8 cellular contexts compared by ENCODE assay signal in the genomic region with DNA sequence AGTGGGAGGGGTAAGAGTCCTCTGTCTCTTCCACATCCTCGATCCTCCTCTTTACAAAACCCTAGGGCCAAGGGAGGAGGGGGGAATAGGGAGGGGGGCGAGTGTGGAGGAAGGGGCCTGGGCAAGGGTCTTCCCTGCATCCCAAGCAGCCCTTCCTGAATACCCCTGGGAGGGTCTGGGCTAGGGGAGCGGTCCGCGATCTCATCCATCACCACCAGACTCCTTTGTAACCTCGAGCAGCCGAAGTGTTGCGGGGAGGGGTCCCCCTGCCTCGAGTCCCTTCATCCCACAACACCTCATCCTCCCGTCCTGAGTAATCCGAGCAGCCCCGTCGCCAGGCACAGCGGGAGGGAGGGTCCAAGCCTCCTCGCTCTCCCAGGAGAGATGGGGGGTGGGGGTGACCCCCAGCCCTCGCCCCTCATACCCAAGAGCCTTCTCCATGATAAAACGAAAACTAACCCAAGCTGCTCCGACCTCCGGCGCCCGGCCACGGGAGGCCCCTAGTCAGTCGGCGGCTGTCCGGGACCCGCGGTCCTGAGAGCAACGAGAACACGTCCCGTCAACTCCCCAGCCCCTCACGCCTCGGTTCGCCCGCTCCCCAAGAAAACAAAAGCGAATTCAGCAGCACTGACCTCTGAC. TPM values are rescaled to one million over a fixed set of nuclear protein-coding genes. Genes with fewer than 3 reads are reported as not detected.
DNase-seq lines count a peak whose midpoint lies in the region; ATAC-seq and TF ChIP-seq lines count a peak whose summit lies in the region.

No MANE protein-coding gene starts in this region.

- DNase-seq in GM12865 (ENCODE audit: low read depth) (no peak), GM23338 (ENCODE audit: low spot score) (no peak), esophagus squamous epithelium (lab: John Stamatoyannopoulos, UW) (no peak), trophoblast cell (no peak), AML-193 (lab: John Stamatoyannopoulos, UW) (no peak), NCI-H446 (lab: John Stamatoyannopoulos, UW) (no peak), islet precursor cell (no peak)

- H3K79me1 ChIP-seq in trophoblast cell (ENCODE audit: low read length) = no peaks in the 10 kb centered on the region

- H3K14ac ChIP-seq in trophoblast cell (ENCODE audit: low read length) = no peak overlapping the region

- 20% methylated on average over 1 of the region's 35 CpGs; no CpG with 5 or more reads in 1 of the 2 donors for WGBS in esophagus squamous epithelium, 2 donors
- WGBS in trophoblast cell (ENCODE audit: extremely low coverage, insufficient coverage, insufficient read length) = no CpG with 5 or more reads among the region's 35 CpGs

- H3K27ac ChIP-seq in GM23338 (ENCODE audit: low read depth) (no peak overlapping the region), OCI-LY3 (ENCODE audit: low read length) (no peak overlapping the region), esophagus squamous epithelium (no peak overlapping the region), trophoblast cell (ENCODE audit: low read depth, low read length) (no peak overlapping the region)

- no peaks in the 10 kb centered on the region; the same call in 2 of the 3 replicates for H3K36me3 Mint-ChIP-seq in GM23338 (ENCODE audit: low read depth)

- no peak for TF ChIP-seq POLR2A in esophagus squamous epithelium (IDR thresholded peaks at IDR 0.05)

- no peak overlapping the region for H4K91ac ChIP-seq in trophoblast cell (ENCODE audit: low read depth, low read length)

- peaks cover 36% of the 10 kb centered on the region for H3K27me3 Mint-ChIP-seq in GM23338 (ENCODE audit: insufficient read depth, low read depth, poor library complexity)

- H3K9me3 Mint-ChIP-seq in GM23338 = no peaks in the 10 kb centered on the region; the same call in 2 of the 3 replicates

- ATAC-seq in GM23338 = peak; percentile 4

- peaks cover 9% of the 10 kb centered on the region; the same call in 1 of the 2 replicates for H3K4me1 ChIP-seq in GM23338 (ENCODE audit: insufficient read depth)
- H3K4me1 ChIP-seq in OCI-LY3 (ENCODE audit: low read length) = peaks cover 11% of the 10 kb centered on the region; the same call in 1 of the 2 replicates
- peaks cover 11 to 29% (median 15%) of the 10 kb centered on the region in 3 donors for H3K4me1 ChIP-seq in esophagus squamous epithelium
- H3K4me1 ChIP-seq in trophoblast cell (ENCODE audit: control insufficient read depth in 1 of 2, insufficient read depth in 2 of 2, low read length in 2 of 2) = peaks cover 9 to 13% of the 10 kb centered on the region in 2 experiments

- no peak overlapping the region for H2BK12ac ChIP-seq in trophoblast cell (ENCODE audit: low read length)

- H3K36me3 ChIP-seq in GM23338 (ENCODE audit: insufficient read depth) (no peaks in the 10 kb centered on the region), OCI-LY3 (replicated peaks; ENCODE audit: low read depth, low read length) (no peaks in the 10 kb centered on the region), esophagus squamous epithelium (no peaks in the 10 kb centered on the region), trophoblast cell (ENCODE audit: control insufficient read depth in 1 of 2, insufficient read depth in 2 of 2, low read length in 2 of 2) (no peaks in the 10 kb centered on the region)

- no peak overlapping the region for H3K4ac ChIP-seq in trophoblast cell (ENCODE audit: low read depth, low read length)

- peak overlapping the region; percentile 63 for H2AFZ ChIP-seq in GM23338
- no peak overlapping the region for H2AFZ ChIP-seq in OCI-LY3 (ENCODE audit: low read depth, low read length)
- H2AFZ ChIP-seq in trophoblast cell (ENCODE audit: insufficient read depth, low read length, poor library complexity) = peak overlapping the region; percentile 23

- peak overlapping the region; percentile 67 for H3K4me3 Mint-ChIP-seq in GM23338

- H3K4me1 Mint-ChIP-seq in GM23338 = peaks cover 8% of the 10 kb centered on the region; the same call in 2 of the 3 replicates

- no peak overlapping the region for H3K18ac ChIP-seq in trophoblast cell (ENCODE audit: low read length)

- H3K27me3 ChIP-seq in GM23338 (ENCODE audit: insufficient read depth) (peaks cover 30% of the 10 kb centered on the region), OCI-LY3 (ENCODE audit: low read depth, low read length) (no peaks in the 10 kb centered on the region), esophagus squamous epithelium (peaks cover 0 to 57% (median 5%) of the 10 kb centered on the region in 4 donors), trophoblast cell (ENCODE audit: insufficient read depth, low read length) (peaks cover 15% of the 10 kb centered on the region)

- no peaks in the 10 kb centered on the region for H3K79me2 ChIP-seq in GM23338 (replicated peaks; ENCODE audit: insufficient read depth)
- H3K79me2 ChIP-seq in OCI-LY3 (ENCODE audit: low read length) = no peaks in the 10 kb centered on the region
- no peaks in the 10 kb centered on the region for H3K79me2 ChIP-seq in trophoblast cell (ENCODE audit: control insufficient read depth, insufficient read depth, low read length, poor library complexity)

- H3K4me2 ChIP-seq in GM23338 (peak overlapping the region; percentile 93), OCI-LY3 (ENCODE audit: low read length) (peak overlapping the region; percentile 92), trophoblast cell (ENCODE audit: low read length) (peak overlapping the region; percentile 66)

- no peak for TF ChIP-seq CTCF in GM12865 (IDR thresholded peaks at IDR 0.05; ENCODE audit: insufficient read depth, low read depth, low read length, missing control alignments)
- no peak for TF ChIP-seq CTCF in GM23338 (conservative IDR thresholded peaks at IDR 0.05; ENCODE audit: low read depth in 2 of 2)
- TF ChIP-seq CTCF in OCI-LY3 (IDR thresholded peaks at IDR 0.05; ENCODE audit: low read depth, low read length) = no peak
- no peak for TF ChIP-seq CTCF in esophagus squamous epithelium (IDR thresholded peaks at IDR 0.05)

- H3K4me3 ChIP-seq in GM12865 (ENCODE audit: low read depth, low read length) = peak overlapping the region; percentile 44
- H3K4me3 ChIP-seq in GM23338 = peak overlapping the region; percentile 63
- peak overlapping the region; percentile 87 for H3K4me3 ChIP-seq in OCI-LY3 (ENCODE audit: low read length)
- H3K4me3 ChIP-seq in esophagus squamous epithelium = peak overlapping the region; percentile 20 to 64 (median 46)
- no peak overlapping the region for H3K4me3 ChIP-seq in trophoblast cell (ENCODE audit: low read depth, low read length)

- H3K23ac ChIP-seq in trophoblast cell (ENCODE audit: low read length) = no peak overlapping the region

- no peak overlapping the region for H2BK5ac ChIP-seq in trophoblast cell (ENCODE audit: low read depth, low read length, poor library complexity)

- H4K12ac ChIP-seq in trophoblast cell (ENCODE audit: low read depth, low read length) = no peak overlapping the region

- H3K9ac ChIP-seq in OCI-LY3 (ENCODE audit: low read length) (peak overlapping the region; percentile 41; the same call in 1 of the 2 replicates), trophoblast cell (ENCODE audit: low read length) (no peak overlapping the region)

- no peaks in the 10 kb centered on the region for H3K9me3 ChIP-seq in OCI-LY3 (ENCODE audit: insufficient read depth, low read length)
- no peaks in the 10 kb centered on the region for H3K9me3 ChIP-seq in esophagus squamous epithelium
- peaks cover 5% of the 10 kb centered on the region for H3K9me3 ChIP-seq in trophoblast cell (ENCODE audit: insufficient read depth, low read depth, low read length)

- no peak overlapping the region for H2AK5ac ChIP-seq in trophoblast cell (ENCODE audit: low read length)

- H4K8ac ChIP-seq in trophoblast cell (ENCODE audit: low read depth, low read length) = no peak overlapping the region

- H2BK120ac ChIP-seq in trophoblast cell (ENCODE audit: insufficient read depth, low read length, poor library complexity) = no peak overlapping the region

- intact Hi-C loops in esophagus squamous epithelium (cut with DNase I) = no loop called here

- no peaks in the 10 kb centered on the region for H3F3A ChIP-seq in GM23338 (replicated peaks; ENCODE audit: low read depth)

- H4K20me1 ChIP-seq in GM23338 (replicated peaks; ENCODE audit: insufficient read depth) (peaks cover 6% of the 10 kb centered on the region), OCI-LY3 (ENCODE audit: insufficient read depth, low read length) (peaks cover 4% of the 10 kb centered on the region; the same call in 1 of the 2 replicates)

- H3K9me2 ChIP-seq in GM23338 (ENCODE audit: insufficient read depth) = no peaks in the 10 kb centered on the region

- H3K27ac Mint-ChIP-seq in GM23338 = no peak overlapping the region

TF ChIP-seq in GM23338, 12 proteins besides CTCF, POLR2A, EP300 and RAD21:
- no peak for TF ChIP-seq STAT1 (IDR thresholded peaks at IDR 0.05; ENCODE audit: unreplicated experiment)
- TF ChIP-seq EZH2 (IDR thresholded peaks at IDR 0.05; ENCODE audit: low read depth, unreplicated experiment) = no peak
- no peak for TF ChIP-seq EZH2phosphoT487 (IDR thresholded peaks at IDR 0.05; ENCODE audit: unreplicated experiment)
- TF ChIP-seq ZNF114 (CRISPR knock-in tag; IDR thresholded peaks at IDR 0.05) = no peak
- no peak for TF ChIP-seq ZNF331 (CRISPR knock-in tag; IDR thresholded peaks at IDR 0.05; ENCODE audit: low read depth)
- TF ChIP-seq POLR2AphosphoS5 (IDR thresholded peaks at IDR 0.05; ENCODE audit: low read depth) = no peak

RNA-seq across cellular contexts. Expression of a gene that starts 0.5 kb away (rescaled TPM):
- total RNA-seq in GM23338 (2014; rRNA removed; shearing (Covaris generic)) = 0.31 and 0.83 TPM in 2 replicates
- polyA plus RNA-seq in GM23338 (2016; fragmentation: Nextera tagmentation; extraction: Ambion mirVana) = 0.57 and 0.68 TPM in 2 replicates
- total RNA-seq in esophagus squamous epithelium = 1 to 10 TPM in 2 of 4 donors, under 1 TPM in 2; 0.18 to 2.3 (median 0.92) TPM
- 3.6 and 3.9 TPM in 2 replicates for polyA plus RNA-seq in trophoblast cell (2013)
